14 cellular contexts compared by ENCODE assay signal in genomic region chr13:39581177-39581576, GRCh38. TPM values are rescaled to one million over a fixed set of nuclear protein-coding genes. Genes with fewer than 3 reads are reported as not detected.
DNase-seq lines count a peak whose midpoint lies in the region; ATAC-seq and TF ChIP-seq lines count a peak whose summit lies in the region.
"Had no signal": no experiment of that assay in that cellular context is flagged by ENCODE, and none has a peak within 500 bp of the region (broad histone marks: within the 10 kb centered on the region; RNA-seq: fewer than 3 reads in every experiment).

No MANE protein-coding gene starts in this region.

- TF ChIP-seq EP300 in neural cell (conservative IDR thresholded peaks at IDR 0.05; ENCODE audit: poor library complexity, severe bottlenecking) (no peak), suprapubic skin (IDR thresholded peaks at IDR 0.05) (no peak)

- H3K9ac ChIP-seq in neural cell (ENCODE audit: low read length) = no peak overlapping the region
- H3K9ac ChIP-seq: BLaER1 had no signal

- DNase-seq in NCI-H146 treated with DMSO at 0.1 percent for 48 hours (lab: John Stamatoyannopoulos, UW; ENCODE audit: unreplicated experiment) = peak; percentile 50
- DNase-seq in OCI-LY7 (ENCODE audit: low spot score) = peak; percentile 26
- DNase-seq in suprapubic skin (ENCODE audit: low spot score in 2 of 2) = no peak
- no peak for DNase-seq in COLO668 (lab: John Stamatoyannopoulos, UW; ENCODE audit: unreplicated experiment)
- no peak for DNase-seq in activated T-helper 1 cell treated with anti-CD3 and anti-CD28 coated beads, Interleukin-12 subunit alpha, Interleukin-12 subunit beta, Interleukin-2, Interleukin-4 antibody, amounts not matched to agents 30 ng/mL and 10 ng/mL and 1 ng/mL, durations not matched to agents 14 hours and 24 hours and 36 hours (ENCODE audit: low spot score)
- no peak for DNase-seq in left lung
- DNase-seq: 8988T; AML-193; CD8-positive, alpha-beta memory T cell; DMS53; HCEC 1CT had no signal

- intact Hi-C loops in OCI-LY7 (cut with micrococcal nuclease; ENCODE audit: unreplicated experiment) = no loop called here
- intact Hi-C loops in activated T-helper 1 cell treated with anti-CD3 and anti-CD28 coated beads, Interleukin-12 subunit alpha, Interleukin-12 subunit beta, Interleukin-2, Interleukin-4 antibody, amounts not matched to agents 30 ng/mL and 10 ng/mL and 1 ng/mL, durations not matched to agents 14 hours and 24 hours and 36 hours (cut with micrococcal nuclease) = no loop called here
- intact Hi-C loops in left lung (cut with DNase I) = no loop called here

- WGBS in suprapubic skin = 59% methylated on average over 3 of the region's 3 CpGs

- H3K4me1 ChIP-seq in DOHH2 (ENCODE audit: control insufficient read depth, low read length) (peaks cover 98% of the 10 kb centered on the region), OCI-LY7 (ENCODE audit: insufficient read depth, low read length, poor library complexity, severe bottlenecking) (peaks cover 99% of the 10 kb centered on the region), suprapubic skin (no peaks in the 10 kb centered on the region), left lung (peaks cover 3 to 10% of the 10 kb centered on the region in 2 donors)
- H3K4me1 ChIP-seq: BLaER1 had no signal

- H3F3A ChIP-seq in DOHH2 (ENCODE audit: control insufficient read depth, insufficient read depth) = peaks cover 13% of the 10 kb centered on the region
- H3F3A ChIP-seq in neural cell (ENCODE audit: insufficient read depth, low read length, poor library complexity, severe bottlenecking) = no peaks in the 10 kb centered on the region

- H3K27ac Mint-ChIP-seq in activated T-helper 1 cell treated with anti-CD3 and anti-CD28 coated beads, Interleukin-12 subunit alpha, Interleukin-12 subunit beta, Interleukin-2, Interleukin-4 antibody, amounts not matched to agents 30 ng/mL and 10 ng/mL and 1 ng/mL, durations not matched to agents 14 hours and 24 hours and 36 hours = no peak overlapping the region
- H3K27ac Mint-ChIP-seq: CD8-positive, alpha-beta memory T cell had no signal

- H3K36me3 Mint-ChIP-seq in activated T-helper 1 cell treated with anti-CD3 and anti-CD28 coated beads, Interleukin-12 subunit alpha, Interleukin-12 subunit beta, Interleukin-2, Interleukin-4 antibody, amounts not matched to agents 30 ng/mL and 10 ng/mL and 1 ng/mL, durations not matched to agents 14 hours and 24 hours and 36 hours (ENCODE audit: low read depth) = no peaks in the 10 kb centered on the region
- H3K36me3 Mint-ChIP-seq: CD8-positive, alpha-beta memory T cell had no signal

- H3K27ac ChIP-seq in DOHH2 (ENCODE audit: low read depth, low read length) = peak overlapping the region; percentile 72
- H3K27ac ChIP-seq in OCI-LY7 (ENCODE audit: low read depth, low read length, poor library complexity, severe bottlenecking) = peak overlapping the region; percentile 99
- H3K27ac ChIP-seq in neural cell (ENCODE audit: low read length) = peak overlapping the region; percentile 3
- no peak overlapping the region for H3K27ac ChIP-seq in suprapubic skin
- no peak overlapping the region for H3K27ac ChIP-seq in left lung
- H3K27ac ChIP-seq: BLaER1 had no signal

- H3K36me3 ChIP-seq in DOHH2 (ENCODE audit: control insufficient read depth, low read length) (peaks cover 32% of the 10 kb centered on the region), OCI-LY7 (ENCODE audit: insufficient read depth, low read length) (0 out of 2 replicates have a peak, but pooled peaks cover 7% of the 10 kb centered on the region), neural cell (ENCODE audit: insufficient read depth, low read length) (no peaks in the 10 kb centered on the region), suprapubic skin (no peaks in the 10 kb centered on the region), left lung (no peaks in the 10 kb centered on the region)
- H3K36me3 ChIP-seq: BLaER1 had no signal

- H3K9me3 ChIP-seq in DOHH2 (ENCODE audit: control insufficient read depth, insufficient read depth, low read length) = no peaks in the 10 kb centered on the region
- no peaks in the 10 kb centered on the region for H3K9me3 ChIP-seq in OCI-LY7 (ENCODE audit: low read length)
- H3K9me3 ChIP-seq in neural cell (ENCODE audit: low read length) = no peaks in the 10 kb centered on the region
- no peaks in the 10 kb centered on the region for H3K9me3 ChIP-seq in suprapubic skin
- H3K9me3 ChIP-seq in left lung = no peaks in the 10 kb centered on the region
- H3K9me3 ChIP-seq: BLaER1 had no signal

- H4K20me1 ChIP-seq in DOHH2 (ENCODE audit: control insufficient read depth, insufficient read depth, low read depth, low read length) (no peaks in the 10 kb centered on the region), OCI-LY7 (ENCODE audit: insufficient read depth, low read length) (no peaks in the 10 kb centered on the region), neural cell (ENCODE audit: insufficient read depth) (no peaks in the 10 kb centered on the region)
- H4K20me1 ChIP-seq: BLaER1 had no signal

- no peak for TF ChIP-seq RAD21 in neural cell (conservative IDR thresholded peaks at IDR 0.05)

- H3K27me3 ChIP-seq in DOHH2 (ENCODE audit: control insufficient read depth, low read length) (no peaks in the 10 kb centered on the region), neural cell (ENCODE audit: insufficient read depth, low read depth, low read length) (no peaks in the 10 kb centered on the region), suprapubic skin (no peaks in the 10 kb centered on the region), left lung (no peaks in the 10 kb centered on the region)
- H3K27me3 ChIP-seq: BLaER1 had no signal

- no peaks in the 10 kb centered on the region for H3K9me3 Mint-ChIP-seq in activated T-helper 1 cell treated with anti-CD3 and anti-CD28 coated beads, Interleukin-12 subunit alpha, Interleukin-12 subunit beta, Interleukin-2, Interleukin-4 antibody, amounts not matched to agents 30 ng/mL and 10 ng/mL and 1 ng/mL, durations not matched to agents 14 hours and 24 hours and 36 hours
- H3K9me3 Mint-ChIP-seq: CD8-positive, alpha-beta memory T cell had no signal

- peaks cover 91% of the 10 kb centered on the region for H3K79me2 ChIP-seq in DOHH2 (ENCODE audit: control insufficient read depth, low read length)
- H3K79me2 ChIP-seq in OCI-LY7 (ENCODE audit: insufficient read depth, low read depth, low read length) = peaks cover 97% of the 10 kb centered on the region
- H3K79me2 ChIP-seq in neural cell (replicated peaks; ENCODE audit: insufficient read depth, low read length) = peaks cover 15% of the 10 kb centered on the region

- H3K4me3 Mint-ChIP-seq in activated T-helper 1 cell treated with anti-CD3 and anti-CD28 coated beads, Interleukin-12 subunit alpha, Interleukin-12 subunit beta, Interleukin-2, Interleukin-4 antibody, amounts not matched to agents 30 ng/mL and 10 ng/mL and 1 ng/mL, durations not matched to agents 14 hours and 24 hours and 36 hours = no peak overlapping the region
- H3K4me3 Mint-ChIP-seq: CD8-positive, alpha-beta memory T cell had no signal

- POLR2A ChIA-PET in OCI-LY7 (lab: Charles Lee) = interaction anchor here (0.6 to 4.2 kb wide), 7 partner anchors 8 to 1223 kb away, joined by 3 to 18 read pairs (median 7); no protein-coding TSS in a partner anchor

- no peaks in the 10 kb centered on the region for H3K4me1 Mint-ChIP-seq in activated T-helper 1 cell treated with anti-CD3 and anti-CD28 coated beads, Interleukin-12 subunit alpha, Interleukin-12 subunit beta, Interleukin-2, Interleukin-4 antibody, amounts not matched to agents 30 ng/mL and 10 ng/mL and 1 ng/mL, durations not matched to agents 14 hours and 24 hours and 36 hours (ENCODE audit: low read depth)
- H3K4me1 Mint-ChIP-seq: CD8-positive, alpha-beta memory T cell had no signal

- CTCF ChIA-PET in OCI-LY7 (lab: Charles Lee; ENCODE audit: unreplicated experiment) = interaction anchor here (0.5 to 1.0 kb wide), 2 partner anchors 22 to 28 kb away, joined by 3 to 5 read pairs; partner anchors contain the start of gene LHFPL6

- ATAC-seq in left lung = no peak

- H3K27me3 Mint-ChIP-seq in activated T-helper 1 cell treated with anti-CD3 and anti-CD28 coated beads, Interleukin-12 subunit alpha, Interleukin-12 subunit beta, Interleukin-2, Interleukin-4 antibody, amounts not matched to agents 30 ng/mL and 10 ng/mL and 1 ng/mL, durations not matched to agents 14 hours and 24 hours and 36 hours (ENCODE audit: insufficient read depth) = no peaks in the 10 kb centered on the region

- H2AFZ ChIP-seq in OCI-LY7 (ENCODE audit: low read length) = peak overlapping the region; percentile 50
- no peak overlapping the region for H2AFZ ChIP-seq in neural cell (ENCODE audit: low read depth, low read length)

- H3K4me3 ChIP-seq in DOHH2 (ENCODE audit: low read length) (peak overlapping the region; percentile 62), OCI-LY7 (ENCODE audit: low read depth, low read length, poor library complexity, severe bottlenecking) (peak overlapping the region; percentile 58), neural cell (ENCODE audit: low read length) (no peak overlapping the region), suprapubic skin (no peak overlapping the region), left lung (no peak overlapping the region)
- H3K4me3 ChIP-seq: BLaER1 had no signal

- no peak for TF ChIP-seq POLR2A in suprapubic skin (IDR thresholded peaks at IDR 0.05)

- TF ChIP-seq CTCF in DOHH2 (IDR thresholded peaks at IDR 0.05; ENCODE audit: low read depth, low read length, poor library complexity, severe bottlenecking) (no peak), OCI-LY7 (conservative IDR thresholded peaks at IDR 0.05; ENCODE audit: low read length) (no peak), neural cell (IDR thresholded peaks at IDR 0.05; ENCODE audit: poor library complexity, severe bottlenecking) (no peak), suprapubic skin (IDR thresholded peaks at IDR 0.05) (no peak), left lung (IDR thresholded peaks at IDR 0.05) (no peak)

- H3K4me2 ChIP-seq in DOHH2 (ENCODE audit: low read length) (peak overlapping the region; percentile 90), OCI-LY7 (ENCODE audit: low read length) (peak overlapping the region; percentile 77), neural cell (ENCODE audit: low read length) (no peak overlapping the region)
- H3K4me2 ChIP-seq: BLaER1 had no signal

- H3K9me2 ChIP-seq in DOHH2 (replicated peaks; ENCODE audit: control insufficient read depth, low read length) (no peaks in the 10 kb centered on the region), OCI-LY7 (ENCODE audit: insufficient read depth, low read length) (no peaks in the 10 kb centered on the region), neural cell (ENCODE audit: insufficient read depth, low read length) (no peaks in the 10 kb centered on the region)

- no TSS peak for BruUV-seq in OCI-LY7 (replicated peaks; lab: Mats Ljungman, UMichigan)

TF ChIP-seq in neural cell, 6 proteins besides CTCF, POLR2A, EP300 and RAD21 (continues in another document):
- no peak for TF ChIP-seq SMC3 (conservative IDR thresholded peaks at IDR 0.05; ENCODE audit: poor library complexity)

RNA-seq across cellular contexts. Expression of gene LHFPL6, which starts 21.8 kb away (rescaled TPM):
- total RNA-seq in OCI-LY7 (2014; rRNA removed; shearing (Covaris generic)) = 27.7 TPM in 2 replicates
- 15.1 and 19.7 TPM in 2 replicates for total RNA-seq in OCI-LY7 (2022)
- 36.3 and 38.7 TPM in 2 replicates for polyA plus RNA-seq in neural cell
- 26.1 and 30.8 TPM in 2 replicates for polyA minus RNA-seq in neural cell
- total RNA-seq in suprapubic skin = 10 to 100 TPM; 10.6 to 21.0 (median 15.6) TPM
- total RNA-seq in activated T-helper 1 cell treated with anti-CD3 and anti-CD28 coated beads, Interleukin-12 subunit alpha, Interleukin-12 subunit beta, Interleukin-2, Interleukin-4 antibody, amounts not matched to agents 30 ng/mL and 10 ng/mL and 1 ng/mL, durations not matched to agents 14 hours and 24 hours and 36 hours = 4.2 and 4.8 TPM in 2 replicates
- 10 to 100 TPM; 50.5 to 53.8 TPM for total RNA-seq in left lung
- polyA plus RNA-seq: CD8-positive, alpha-beta memory T cell had no signal

Comparison
In these comparisons a context has a peak if more than half of its experiments do, and no peak if none do; other contexts are left out.
1. H3K27ac ChIP-seq: peak in DOHH2 (single experiment), OCI-LY7 (single experiment) and neural cell (single experiment); none in suprapubic skin (single experiment) and left lung (0 of 2).
2. H3K4me3 ChIP-seq: peak in DOHH2 (single experiment) and OCI-LY7 (single experiment); none in neural cell (single experiment), suprapubic skin (single experiment) and left lung (0 of 2).
3. DNase-seq: peak in NCI-H146 treated with DMSO at 0.1 percent for 48 hours (single experiment) and OCI-LY7 (single experiment); none in suprapubic skin (0 of 2), COLO668 (single experiment), activated T-helper 1 cell treated with anti-CD3 and anti-CD28 coated beads, Interleukin-12 subunit alpha, Interleukin-12 subunit beta, Interleukin-2, Interleukin-4 antibody, amounts not matched to agents 30 ng/mL and 10 ng/mL and 1 ng/mL, durations not matched to agents 14 hours and 24 hours and 36 hours (single experiment) and left lung (0 of 2).